Comparison of ENCODE assay signal across 16 cellular contexts in the genomic region with DNA sequence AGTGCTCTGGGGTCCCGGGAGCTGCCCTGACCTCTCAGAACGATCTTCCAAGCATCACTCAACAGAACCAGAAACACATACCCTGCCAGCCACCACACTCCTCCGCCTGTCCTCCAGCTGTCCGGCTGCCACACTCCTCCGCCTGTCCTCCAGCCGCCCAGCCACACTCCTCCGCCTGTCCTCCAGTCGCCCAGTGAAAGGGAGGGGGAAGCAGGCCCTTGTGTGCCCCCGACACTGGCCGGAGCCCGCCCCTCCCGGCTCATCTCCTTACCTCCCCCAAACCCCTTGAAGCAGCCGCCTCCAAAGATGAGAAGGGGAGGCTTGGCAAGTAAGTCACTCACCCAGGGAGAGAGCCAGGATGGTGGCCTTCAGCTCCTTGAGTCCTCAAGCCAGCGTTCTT. TPM values are rescaled to one million over a fixed set of nuclear protein-coding genes. Genes with fewer than 3 reads are reported as not detected.
A peak's percentile ranks its signal among the peaks of the same experiment; 100 is the strongest.
DNase-seq lines count a peak whose midpoint lies in the region; ATAC-seq and TF ChIP-seq lines count a peak whose summit lies in the region.
"Had no signal": no experiment of that assay in that cellular context is flagged by ENCODE, and none has a peak within 500 bp of the region (broad histone marks: within the 10 kb centered on the region; RNA-seq: fewer than 3 reads in every experiment).

No MANE protein-coding gene starts in this region.

- DNase-seq in activated naive CD4-positive, alpha-beta T cell (lab: John Stamatoyannopoulos, UW), result no peak
- no peak for DNase-seq in memory B cell (ENCODE audit: low spot score in 2 of 2)
- no peak for DNase-seq in type B pancreatic cell (ENCODE audit: extremely low spot score, unreplicated experiment)
- DNase-seq in GM20000 (ENCODE audit: low spot score), result no peak
- DNase-seq in tibial nerve (ENCODE audit: low spot score in 2 of 2), result no peak
- DNase-seq: ACHN; activated CD8-positive, alpha-beta memory T cell treated with anti-CD3 and anti-CD28 coated beads, Interleukin-2, amount 10 ng/mL, durations not matched to agents 7 days and 5 days; colonic mucosa; DMS 273 treated with DMSO at 0.1 percent for 48 hours; heart right ventricle; SK-N-SH; stimulated activated CD4-positive, alpha-beta T cell treated with anti-CD3 and anti-CD28 coated beads, Interleukin-2, amount 100 ng/mL, for 24 hours had no signal

- no peak overlapping the region for H3K4me3 ChIP-seq in tibial nerve
- H3K4me3 ChIP-seq: colonic mucosa, heart right ventricle had no signal

- no peak for TF ChIP-seq POLR2A in tibial nerve (IDR thresholded peaks at IDR 0.05)

- H3K27ac Mint-ChIP-seq in activated naive CD4-positive, alpha-beta T cell treated with anti-CD3 and anti-CD28 coated beads, Interleukin-2, amount 50 U/mL, for 24 hours, result peak overlapping the region; percentile 85
- peak overlapping the region; percentile 87 for H3K27ac Mint-ChIP-seq in activated T-helper 17 cell treated with anti-CD3 and anti-CD28 coated beads, Interleukin-2, amount 50 U/mL, for 72 hours
- H3K27ac Mint-ChIP-seq in memory B cell (peak overlapping the region; percentile 32), type B pancreatic cell (peak overlapping the region; percentile 56)
- H3K27ac Mint-ChIP-seq: activated CD8-positive, alpha-beta memory T cell treated with anti-CD3 and anti-CD28 coated beads, Interleukin-2, amount 10 ng/mL, durations not matched to agents 7 days and 5 days had no signal

- H3K9me3 Mint-ChIP-seq in activated naive CD4-positive, alpha-beta T cell treated with anti-CD3 and anti-CD28 coated beads, Interleukin-2, amount 50 U/mL, for 24 hours, result no peaks in the 10 kb centered on the region
- no peaks in the 10 kb centered on the region for H3K9me3 Mint-ChIP-seq in activated T-helper 17 cell treated with anti-CD3 and anti-CD28 coated beads, Interleukin-2, amount 50 U/mL, for 72 hours
- H3K9me3 Mint-ChIP-seq in memory B cell (no peaks in the 10 kb centered on the region), type B pancreatic cell (no peaks in the 10 kb centered on the region)
- H3K9me3 Mint-ChIP-seq: natural killer cell treated with Interleukin-12 subunit alpha and Interleukin-12 subunit beta and Interleukin-15 and Interleukin-18, amount 100 ng/mL, for 72 hours had no signal

- WGBS in tibial nerve, 2 donors, result 81 to 93% methylated on average over 14 of the region's 14 CpGs

- no peak overlapping the region for H3K4me3 Mint-ChIP-seq in activated naive CD4-positive, alpha-beta T cell treated with anti-CD3 and anti-CD28 coated beads, Interleukin-2, amount 50 U/mL, for 24 hours
- peak overlapping the region; percentile 89 for H3K4me3 Mint-ChIP-seq in activated T-helper 17 cell treated with anti-CD3 and anti-CD28 coated beads, Interleukin-2, amount 50 U/mL, for 72 hours
- H3K4me3 Mint-ChIP-seq in memory B cell (peak overlapping the region; percentile 51), type B pancreatic cell (no peak overlapping the region)
- H3K4me3 Mint-ChIP-seq: activated CD8-positive, alpha-beta memory T cell treated with anti-CD3 and anti-CD28 coated beads, Interleukin-2, amount 10 ng/mL, durations not matched to agents 7 days and 5 days; natural killer cell treated with Interleukin-12 subunit alpha and Interleukin-12 subunit beta and Interleukin-15 and Interleukin-18, amount 100 ng/mL, for 72 hours had no signal

- no peaks in the 10 kb centered on the region for H3K36me3 ChIP-seq in tibial nerve
- H3K36me3 ChIP-seq: colonic mucosa had no signal

- peaks cover 0 to 69% (median 28%) of the 10 kb centered on the region in 4 donors for H3K4me1 ChIP-seq in tibial nerve

- peak overlapping the region in 2 of 4 donors; percentile 13 to 68 for H3K27ac ChIP-seq in tibial nerve
- H3K27ac ChIP-seq: colonic mucosa, heart right ventricle had no signal

- no peak for TF ChIP-seq EP300 in tibial nerve (IDR thresholded peaks at IDR 0.05)

- TF ChIP-seq CTCF in type B pancreatic cell (conservative IDR thresholded peaks at IDR 0.05), result no peak
- no peak for TF ChIP-seq CTCF in GM20000 (IDR thresholded peaks at IDR 0.05; ENCODE audit: extremely low read depth, missing control alignments)
- no peak for TF ChIP-seq CTCF in tibial nerve (IDR thresholded peaks at IDR 0.05)

- H3K9me3 ChIP-seq in tibial nerve, result no peaks in the 10 kb centered on the region
- H3K9me3 ChIP-seq: colonic mucosa, heart right ventricle, SK-N-SH had no signal

- peaks cover 93% of the 10 kb centered on the region for H3K4me1 Mint-ChIP-seq in activated naive CD4-positive, alpha-beta T cell treated with anti-CD3 and anti-CD28 coated beads, Interleukin-2, amount 50 U/mL, for 24 hours
- peaks cover 77% of the 10 kb centered on the region for H3K4me1 Mint-ChIP-seq in activated T-helper 17 cell treated with anti-CD3 and anti-CD28 coated beads, Interleukin-2, amount 50 U/mL, for 72 hours
- H3K4me1 Mint-ChIP-seq in memory B cell (peaks cover 57% of the 10 kb centered on the region), type B pancreatic cell (ENCODE audit: unreplicated experiment) (peaks cover 61% of the 10 kb centered on the region)

- H3K27me3 ChIP-seq in tibial nerve, result no peaks in the 10 kb centered on the region
- H3K27me3 ChIP-seq: colonic mucosa, heart right ventricle had no signal

- no peaks in the 10 kb centered on the region for H3K27me3 Mint-ChIP-seq in activated naive CD4-positive, alpha-beta T cell treated with anti-CD3 and anti-CD28 coated beads, Interleukin-2, amount 50 U/mL, for 24 hours
- no peaks in the 10 kb centered on the region for H3K27me3 Mint-ChIP-seq in activated T-helper 17 cell treated with anti-CD3 and anti-CD28 coated beads, Interleukin-2, amount 50 U/mL, for 72 hours
- H3K27me3 Mint-ChIP-seq in memory B cell, result no peaks in the 10 kb centered on the region
- no peaks in the 10 kb centered on the region for H3K27me3 Mint-ChIP-seq in type B pancreatic cell
- H3K27me3 Mint-ChIP-seq: activated CD8-positive, alpha-beta memory T cell treated with anti-CD3 and anti-CD28 coated beads, Interleukin-2, amount 10 ng/mL, durations not matched to agents 7 days and 5 days; natural killer cell treated with Interleukin-12 subunit alpha and Interleukin-12 subunit beta and Interleukin-15 and Interleukin-18, amount 100 ng/mL, for 72 hours had no signal

- no peak for ATAC-seq in activated T-helper 17 cell treated with anti-CD3 and anti-CD28 coated beads, Interleukin-2, amount 50 U/mL, for 72 hours (replicated peaks)
- ATAC-seq in memory B cell (ENCODE audit: low read depth) (no peak), HG02852 (IDR thresholded peaks at IDR 0.05; ENCODE audit: unreplicated experiment) (no peak)
- ATAC-seq: activated CD8-positive, alpha-beta memory T cell treated with anti-CD3 and anti-CD28 coated beads, Interleukin-2, amount 10 ng/mL, durations not matched to agents 7 days and 5 days; natural killer cell treated with Interleukin-12 subunit alpha and Interleukin-12 subunit beta and Interleukin-15 and Interleukin-18, amount 100 ng/mL, for 72 hours had no signal

- H3K36me3 Mint-ChIP-seq in activated naive CD4-positive, alpha-beta T cell treated with anti-CD3 and anti-CD28 coated beads, Interleukin-2, amount 50 U/mL, for 24 hours, result peaks cover 6% of the 10 kb centered on the region
- H3K36me3 Mint-ChIP-seq in activated T-helper 17 cell treated with anti-CD3 and anti-CD28 coated beads, Interleukin-2, amount 50 U/mL, for 72 hours (ENCODE audit: low read depth), result peaks cover 96% of the 10 kb centered on the region
- H3K36me3 Mint-ChIP-seq in memory B cell, result peaks cover 9% of the 10 kb centered on the region
- peaks cover 23% of the 10 kb centered on the region for H3K36me3 Mint-ChIP-seq in type B pancreatic cell
- H3K36me3 Mint-ChIP-seq: natural killer cell treated with Interleukin-12 subunit alpha and Interleukin-12 subunit beta and Interleukin-15 and Interleukin-18, amount 100 ng/mL, for 72 hours had no signal

RNA-seq across cellular contexts. Expression of a gene that starts 40.2 kb away (rescaled TPM):
- 100 to 1,000 TPM; 212 to 231 TPM for total RNA-seq in activated T-helper 17 cell treated with anti-CD3 and anti-CD28 coated beads, Interleukin-2, amount 50 U/mL, for 72 hours
- total RNA-seq in type B pancreatic cell (ENCODE audit: low replicate concordance) (121 and 180 TPM in 2 replicates), tibial nerve (10 to 100 TPM; 49.8 to 68.9 (median 57.0) TPM)

Comparison
In these comparisons a context has a peak if more than half of its experiments do, and no peak if none do; other contexts are left out.
1. H3K27ac Mint-ChIP-seq: peak in every context shown above with its lines; median percentile 87 in activated T-helper 17 cell treated with anti-CD3 and anti-CD28 coated beads, Interleukin-2, amount 50 U/mL, for 72 hours; 85 in activated naive CD4-positive, alpha-beta T cell treated with anti-CD3 and anti-CD28 coated beads, Interleukin-2, amount 50 U/mL, for 24 hours; 56 in type B pancreatic cell; 32 in memory B cell.
2. H3K4me3 Mint-ChIP-seq: peak in activated T-helper 17 cell treated with anti-CD3 and anti-CD28 coated beads, Interleukin-2, amount 50 U/mL, for 72 hours (single experiment) and memory B cell (single experiment); none in activated naive CD4-positive, alpha-beta T cell treated with anti-CD3 and anti-CD28 coated beads, Interleukin-2, amount 50 U/mL, for 24 hours (single experiment) and type B pancreatic cell (single experiment).